Comparison of ENCODE assay signal across 1 cellular context in the genomic region with DNA sequence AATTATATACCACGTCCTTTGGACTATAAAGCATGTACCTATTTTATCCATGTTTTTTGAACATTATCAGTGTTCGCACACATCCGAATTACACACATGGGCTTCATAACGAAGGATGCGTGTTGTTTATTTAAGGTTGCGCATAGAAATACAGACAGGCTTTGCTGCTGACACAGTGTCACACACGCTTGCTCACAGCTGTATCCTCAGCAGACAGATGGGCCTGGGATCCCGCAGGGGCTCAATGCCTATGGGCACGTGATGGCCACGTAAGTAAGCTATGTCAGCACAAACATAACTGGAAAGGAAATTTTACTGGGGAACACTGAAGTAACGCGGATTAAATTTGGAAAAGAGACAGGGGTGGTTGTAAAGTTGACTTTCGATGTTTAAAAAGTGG.
TF ChIP-seq lines count a peak whose summit lies in the region.

No MANE protein-coding gene starts in this region.

TF ChIP-seq in GM23338, 12 proteins besides CTCF, POLR2A, EP300 and RAD21 (continued from another document):
- TF ChIP-seq ZNF462 (CRISPR knock-in tag; IDR thresholded peaks at IDR 0.05) = no peak
